In the genomic region with DNA sequence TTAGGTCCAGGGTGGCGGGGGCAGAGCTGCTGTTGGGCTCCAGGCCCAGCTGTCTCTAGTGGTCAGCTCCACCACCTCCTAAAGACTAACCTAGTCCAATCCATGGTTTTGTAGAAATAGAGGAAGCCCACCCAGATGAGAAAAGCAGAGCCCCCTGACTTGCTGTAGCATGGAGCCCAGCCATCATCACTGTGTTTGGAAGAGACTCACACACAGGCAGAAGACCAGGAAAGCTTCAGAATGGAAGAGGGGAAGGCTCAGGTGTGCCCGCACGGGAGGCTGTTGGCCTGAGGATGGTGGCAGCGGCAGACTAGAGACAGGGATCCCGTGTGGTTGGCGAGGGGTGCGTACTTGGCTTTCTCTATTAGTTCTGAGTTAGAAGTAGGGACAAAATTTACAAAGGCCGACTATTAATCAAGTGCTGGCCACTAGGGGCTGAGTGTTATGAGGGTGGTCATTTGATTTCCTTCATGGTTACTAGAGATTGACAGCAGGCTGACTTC, we compare ENCODE assay signal across 19 cellular contexts.
"Had no signal": no experiment of that assay in that cellular context is flagged by ENCODE, and none has a peak within 500 bp of the region (broad histone marks: within the 10 kb centered on the region; RNA-seq: fewer than 3 reads in every experiment).

No MANE protein-coding gene starts in this region.

- H3K27ac ChIP-seq: KMS-11 had no signal

- H3K36me3 Mint-ChIP-seq: IgD-negative memory B cell had no signal

- H3K4me1 Mint-ChIP-seq: IgD-negative memory B cell had no signal

- H3K27ac Mint-ChIP-seq: IgD-negative memory B cell had no signal

- H3K4me3 Mint-ChIP-seq: IgD-negative memory B cell had no signal

- H3K9me3 ChIP-seq: SK-N-SH had no signal

- DNase-seq: MV-4-11, NCI-H1048, NCI-H1105, NCI-H1417, NCI-H1436 treated with DMSO at 0.1 percent for 48 hours, NCI-H1694, NCI-H187 treated with DMSO at 0.1 percent for 48 hours, NCI-H2029 treated with DMSO at 0.1 percent for 48 hours, NCI-H2171 treated with DMSO at 0.1 percent for 48 hours, NCI-H524, NCI-H526 treated with DMSO at 0.1 percent for 48 hours, NCI-H774, RPMI8226, SHP77, SK-N-SH had no signal

- H3K27me3 Mint-ChIP-seq: IgD-negative memory B cell had no signal

- H3K4me3 ChIP-seq: K562 had no signal

- ATAC-seq: HepG2, K562 had no signal
